ENCODE assay signal across 1 cellular context in genomic region chr16:29007865-29008593, GRCh38.
A peak's percentile ranks its signal among the peaks of the same experiment; 100 is the strongest.
TF ChIP-seq lines count a peak whose summit lies in the region.

No MANE protein-coding gene starts in this region.

TF ChIP-seq in K562, 482 proteins besides CTCF, POLR2A, EP300 and RAD21 (continued from another document and continues in another):
- TF ChIP-seq E2F5 (CRISPR knock-in tag; IDR thresholded peaks at IDR 0.05): no peak
- no peak for TF ChIP-seq BCLAF1 (IDR thresholded peaks at IDR 0.05; ENCODE audit: borderline replicate concordance in 1 of 2, control insufficient read depth in 1 of 2, low read depth in 2 of 2, low read length in 1 of 2)
- TF ChIP-seq GABPA (tag; conservative IDR thresholded peaks at IDR 0.05; ENCODE audit: low read depth): no peak
- TF ChIP-seq BRCA1 (IDR thresholded peaks at IDR 0.05): no peak
- no peak for TF ChIP-seq BRCA1 (CRISPR knock-in tag; IDR thresholded peaks at IDR 0.05)
- no peak for TF ChIP-seq ARID4B (CRISPR knock-in tag; IDR thresholded peaks at IDR 0.05)
- TF ChIP-seq SRSF7 (optimal IDR thresholded peaks at IDR 0.05; ENCODE audit: low read depth, low read length): no peak
- peak; percentile 47; the same call in 1 of the 2 replicates for TF ChIP-seq ZBTB2 (IDR thresholded peaks at IDR 0.05)
- no peak for TF ChIP-seq NR4A1 (CRISPR knock-in tag; IDR thresholded peaks at IDR 0.05)
- no peak for TF ChIP-seq NR4A1 (tag; IDR thresholded peaks at IDR 0.05)
- no peak for TF ChIP-seq KDM5B (IDR thresholded peaks at IDR 0.05; ENCODE audit: insufficient replicate concordance, low read depth, low read length)
- TF ChIP-seq KDM2B (CRISPR knock-in tag; IDR thresholded peaks at IDR 0.05): no peak
- TF ChIP-seq SMC3 (conservative IDR thresholded peaks at IDR 0.05; ENCODE audit: insufficient read depth, low read depth, low read length): no peak
- 0 out of 2 replicates have a peak, but pooled peaks have one; percentile 11 for TF ChIP-seq MBD2 (IDR thresholded peaks at IDR 0.05; ENCODE audit: borderline replicate concordance, low read depth)
- TF ChIP-seq TCF7L2 (IDR thresholded peaks at IDR 0.05; ENCODE audit: low read depth, low read length): no peak
- TF ChIP-seq STAT5A (IDR thresholded peaks at IDR 0.05; ENCODE audit: borderline replicate concordance, low read length): no peak
- TF ChIP-seq SP2 (IDR thresholded peaks at IDR 0.05; ENCODE audit: extremely low read depth, low read depth, low read length, poor library complexity, severe bottlenecking): no peak
- no peak for TF ChIP-seq HMGN3 (IDR thresholded peaks at IDR 0.05; ENCODE audit: borderline replicate concordance, extremely low read depth, insufficient read length, low read depth, low read length)
- no peak for TF ChIP-seq U2AF1 (optimal IDR thresholded peaks at IDR 0.05; ENCODE audit: low read depth, low read length)
- no peak for TF ChIP-seq ZNF444 (CRISPR knock-in tag; IDR thresholded peaks at IDR 0.05)
- TF ChIP-seq ZNF395 (CRISPR knock-in tag; IDR thresholded peaks at IDR 0.05): peak; percentile 69; the same call in 1 of the 2 replicates
- TF ChIP-seq ZNF764 (CRISPR knock-in tag; IDR thresholded peaks at IDR 0.05; ENCODE audit: low read depth): no peak
- no peak for TF ChIP-seq ZEB2 (IDR thresholded peaks at IDR 0.05)
- TF ChIP-seq ZMIZ1 (IDR thresholded peaks at IDR 0.05; ENCODE audit: low read depth in 2 of 2, low read length in 2 of 2): no peak
- no peak for TF ChIP-seq MLLT1 (IDR thresholded peaks at IDR 0.05)
- no peak for TF ChIP-seq BRF2 (IDR thresholded peaks at IDR 0.05; ENCODE audit: borderline replicate concordance, insufficient read depth, insufficient read length)
- peak; percentile 86 for TF ChIP-seq EGR1 (conservative IDR thresholded peaks at IDR 0.05)
- peak; percentile 27; the same call in 1 of the 2 replicates for TF ChIP-seq CREM (IDR thresholded peaks at IDR 0.05; ENCODE audit: low read depth)
- peak; percentile 47; the same call in 1 of the 2 replicates for TF ChIP-seq FOSL1 (tag; conservative IDR thresholded peaks at IDR 0.05)
- TF ChIP-seq FOXJ2 (tag; IDR thresholded peaks at IDR 0.05): no peak
- TF ChIP-seq TCF3 (CRISPR knock-in tag; IDR thresholded peaks at IDR 0.05): peak; percentile 29; the same call in 1 of the 2 replicates
- TF ChIP-seq OTX1 (CRISPR knock-in tag; IDR thresholded peaks at IDR 0.05): no peak
- no peak for TF ChIP-seq ATF7 (IDR thresholded peaks at IDR 0.05)
- TF ChIP-seq NKRF (IDR thresholded peaks at IDR 0.05; ENCODE audit: borderline replicate concordance): no peak
- no peak for TF ChIP-seq PYGO2 (tag; IDR thresholded peaks at IDR 0.05)
- TF ChIP-seq SIN3B (IDR thresholded peaks at IDR 0.05; ENCODE audit: low read depth): no peak
- no peak for TF ChIP-seq HNRNPUL1 (IDR thresholded peaks at IDR 0.05; ENCODE audit: low read length)
- TF ChIP-seq ZNF696 (CRISPR knock-in tag; conservative IDR thresholded peaks at IDR 0.05): no peak
- TF ChIP-seq MBD1 (CRISPR knock-in tag; IDR thresholded peaks at IDR 0.05): no peak
- 0 out of 4 replicates have a peak, but pooled peaks of 1 of the 2 experiments have one; percentile 23 for TF ChIP-seq FOXK2 (conservative IDR thresholded peaks at IDR 0.05 in 1 of 2, IDR thresholded peaks at IDR 0.05 in 1 of 2; ENCODE audit: low read depth in 2 of 2)
